1 cellular context compared by ENCODE assay signal in genomic region chr10:118584181-118584954, GRCh38.
A peak's percentile ranks its signal among the peaks of the same experiment; 100 is the strongest.
TF ChIP-seq lines count a peak whose summit lies in the region.

No MANE protein-coding gene starts in this region.

TF ChIP-seq in HCT116, 20 proteins besides CTCF, POLR2A, EP300 and RAD21 (continued from another document):
- TF ChIP-seq FOSL1 (IDR thresholded peaks at IDR 0.05; ENCODE audit: low read depth) (peak; percentile 83), MAX (IDR thresholded peaks at IDR 0.05) (no peak), YY1 (IDR thresholded peaks at IDR 0.05; ENCODE audit: extremely low read depth, insufficient replicate concordance, low read depth, low read length) (no peak), ZNF274 (IDR thresholded peaks at IDR 0.05; ENCODE audit: low read depth, low read length) (no peak), SRF (IDR thresholded peaks at IDR 0.05; ENCODE audit: low read depth) (no peak), ZFX (IDR thresholded peaks at IDR 0.05) (no peak), EZH2 (IDR thresholded peaks at IDR 0.05) (no peak), ELF1 (IDR thresholded peaks at IDR 0.05; ENCODE audit: borderline replicate concordance, low read depth) (no peak), POLR2AphosphoS5 (IDR thresholded peaks at IDR 0.05; ENCODE audit: low read depth, low read length) (no peak), SP1 (IDR thresholded peaks at IDR 0.05; ENCODE audit: low read depth) (no peak), TCF7L2 (IDR thresholded peaks at IDR 0.05; ENCODE audit: borderline replicate concordance, extremely low read depth, insufficient read depth, insufficient read length) (no peak), ATF3 (IDR thresholded peaks at IDR 0.05) (0 out of 2 replicates have a peak, but pooled peaks have one; percentile 29), JUND (IDR thresholded peaks at IDR 0.05) (peak; percentile 77), ZBTB33 (IDR thresholded peaks at IDR 0.05; ENCODE audit: extremely low read depth, insufficient replicate concordance, low read length) (no peak), EZH2phosphoT487 (IDR thresholded peaks at IDR 0.05; ENCODE audit: borderline replicate concordance) (no peak), SIN3A (IDR thresholded peaks at IDR 0.05; ENCODE audit: low read depth) (no peak)
